24 cellular contexts compared by ENCODE assay signal in genomic region chr21:18743523-18743922, GRCh38.
DNase-seq lines count a peak whose midpoint lies in the region; ATAC-seq and TF ChIP-seq lines count a peak whose summit lies in the region.
"Had no signal": no experiment of that assay in that cellular context is flagged by ENCODE, and none has a peak within 500 bp of the region (broad histone marks: within the 10 kb centered on the region; RNA-seq: fewer than 3 reads in every experiment).

No MANE protein-coding gene starts in this region.

- POLR2A ChIA-PET in Caco-2 (lab: Charles Lee): no interaction called here

- peak overlapping the region; percentile 22 for H3K27ac Mint-ChIP-seq in mesothelial cell of epicardium
- H3K27ac Mint-ChIP-seq in Caco-2 (ENCODE audit: unreplicated experiment): no peak overlapping the region
- H3K27ac Mint-ChIP-seq: CD4-positive, alpha-beta memory T cell had no signal

- H3K4me3 Mint-ChIP-seq in mesothelial cell of epicardium (no peak overlapping the region), Caco-2 (ENCODE audit: unreplicated experiment) (no peak overlapping the region)
- H3K4me3 Mint-ChIP-seq: CD4-positive, alpha-beta memory T cell had no signal

- no TSS peak for BruUV-seq in Caco-2 (replicated peaks; lab: Mats Ljungman, UMichigan)

- no peak for TF ChIP-seq CTCF in mesothelial cell of epicardium (IDR thresholded peaks at IDR 0.05; ENCODE audit: unreplicated experiment)
- no peak for TF ChIP-seq CTCF in upper lobe of right lung (IDR thresholded peaks at IDR 0.05)
- TF ChIP-seq CTCF in Caco-2 (IDR thresholded peaks at IDR 0.05; ENCODE audit: insufficient read depth in 1 of 2, low read depth in 1 of 2, low read length in 1 of 2, severe bottlenecking in 1 of 2, unreplicated experiment in 1 of 2): no peak

- H3K9me3 Mint-ChIP-seq in mesothelial cell of epicardium: peaks cover 3% of the 10 kb centered on the region
- no peaks in the 10 kb centered on the region for H3K9me3 Mint-ChIP-seq in Caco-2 (ENCODE audit: unreplicated experiment)

- H3K4me1 ChIP-seq in upper lobe of right lung (no peaks in the 10 kb centered on the region), Caco-2 (no peaks in the 10 kb centered on the region)
- H3K4me1 ChIP-seq: A549; BLaER1 treated with 17β-estradiol and CSF1 and Interleukin-3, amounts not matched to agents 10 nM and 100 nM; SJSA1 had no signal

- intact Hi-C loops in upper lobe of right lung (cut with DNase I): no loop called here
- intact Hi-C loops in Caco-2 (cut with micrococcal nuclease; ENCODE audit: unreplicated experiment): no loop called here

- peaks cover 21% of the 10 kb centered on the region for H3K4me1 Mint-ChIP-seq in mesothelial cell of epicardium
- peaks cover 8% of the 10 kb centered on the region for H3K4me1 Mint-ChIP-seq in Caco-2 (ENCODE audit: low read depth, unreplicated experiment)
- H3K4me1 Mint-ChIP-seq: CD4-positive, alpha-beta memory T cell had no signal

- no peaks in the 10 kb centered on the region for H3K9me3 ChIP-seq in upper lobe of right lung
- H3K9me3 ChIP-seq in Caco-2: no peaks in the 10 kb centered on the region
- H3K9me3 ChIP-seq: A549; BLaER1 treated with 17β-estradiol and CSF1 and Interleukin-3, amounts not matched to agents 10 nM and 100 nM; SJSA1 had no signal

- H3K36me3 Mint-ChIP-seq in mesothelial cell of epicardium: no peaks in the 10 kb centered on the region
- H3K36me3 Mint-ChIP-seq in Caco-2 (ENCODE audit: insufficient read depth, unreplicated experiment): no peaks in the 10 kb centered on the region
- H3K36me3 Mint-ChIP-seq: CD4-positive, alpha-beta memory T cell had no signal

- DNase-seq in NCI-H69 (lab: John Stamatoyannopoulos, UW) (peak; percentile 32), OCI-M1 (lab: John Stamatoyannopoulos, UW) (peak; percentile 44), amniotic epithelial cell (ENCODE audit: low read depth) (peak; percentile 3), mesothelial cell of epicardium (ENCODE audit: low spot score in 2 of 2, unreplicated experiment in 2 of 2) (no peak), upper lobe of right lung (no peak), Caco-2 (no peak)
- DNase-seq: AML-193; CD4-positive, alpha-beta memory T cell; DMS 273 treated with DMSO at 0.1 percent for 48 hours; DMS79 treated with DMSO at 0.1 percent for 48 hours; Kasumi-1; MV-4-11; NCI-H1105 treated with DMSO at 0.1 percent for 48 hours; NCI-H146; NCI-H2107; NCI-H446 treated with DMSO at 0.1 percent for 48 hours; NCI-H526 treated with DMSO at 0.1 percent for 48 hours; PC-9; Right ventricle myocardium superior had no signal

- H3K27me3 ChIP-seq in upper lobe of right lung: no peaks in the 10 kb centered on the region
- H3K27me3 ChIP-seq in Caco-2 (replicated peaks; ENCODE audit: control insufficient read depth, insufficient read depth, low read length): no peaks in the 10 kb centered on the region
- H3K27me3 ChIP-seq: BLaER1 treated with 17β-estradiol and CSF1 and Interleukin-3, amounts not matched to agents 10 nM and 100 nM; SJSA1 had no signal

- no peak for ATAC-seq in upper lobe of right lung
- no peak for ATAC-seq in GM21825 (IDR thresholded peaks at IDR 0.05; ENCODE audit: unreplicated experiment)
- ATAC-seq: A549, HCT116 had no signal

- H3K36me3 ChIP-seq in upper lobe of right lung (no peaks in the 10 kb centered on the region), Caco-2 (ENCODE audit: control insufficient read depth, insufficient read depth, low read length) (no peaks in the 10 kb centered on the region)
- H3K36me3 ChIP-seq: BLaER1 treated with 17β-estradiol and CSF1 and Interleukin-3, amounts not matched to agents 10 nM and 100 nM; SJSA1 had no signal

- H3K27ac ChIP-seq in upper lobe of right lung: no peak overlapping the region
- H3K27ac ChIP-seq: A549; BLaER1 treated with 17β-estradiol and CSF1 and Interleukin-3, amounts not matched to agents 10 nM and 100 nM; PC-9; SJSA1 had no signal

- CTCF ChIA-PET in Caco-2 (lab: Charles Lee): no interaction called here

- H3K4me3 ChIP-seq in upper lobe of right lung (no peak overlapping the region), Caco-2 (ENCODE audit: low read depth, low read length) (no peak overlapping the region)
- H3K4me3 ChIP-seq: A549; BLaER1 treated with 17β-estradiol and CSF1 and Interleukin-3, amounts not matched to agents 10 nM and 100 nM; PC-9; SJSA1 had no signal

- H3K27me3 Mint-ChIP-seq in mesothelial cell of epicardium (ENCODE audit: low read depth) (peaks cover 5% of the 10 kb centered on the region), Caco-2 (ENCODE audit: insufficient read depth, unreplicated experiment) (no peaks in the 10 kb centered on the region)
- H3K27me3 Mint-ChIP-seq: CD4-positive, alpha-beta memory T cell had no signal

Comparison
In these comparisons a context has a peak if more than half of its experiments do, and no peak if none do; other contexts are left out.
1. DNase-seq: peak in NCI-H69 (single experiment), OCI-M1 (single experiment) and amniotic epithelial cell (single experiment); none in mesothelial cell of epicardium (0 of 2), upper lobe of right lung (single experiment) and Caco-2 (0 of 2).